In genomic region chr10:99785646-99786045, GRCh38 we compare ENCODE assay signal across 23 cellular contexts. TPM values are rescaled to one million over a fixed set of nuclear protein-coding genes. Genes with fewer than 3 reads are reported as not detected.
DNase-seq lines count a peak whose midpoint lies in the region; ATAC-seq, FAIRE-seq and TF ChIP-seq lines count a peak whose summit lies in the region.
"Had no signal": no experiment of that assay in that cellular context is flagged by ENCODE, and none has a peak within 500 bp of the region (broad histone marks: within the 10 kb centered on the region; RNA-seq: fewer than 3 reads in every experiment).

No MANE protein-coding gene starts in this region.

- peaks cover 59% of the 10 kb centered on the region for H3K4me1 Mint-ChIP-seq in Caco-2 (ENCODE audit: low read depth, unreplicated experiment)

- no peak overlapping the region for H4K8ac ChIP-seq in H1 (ENCODE audit: extremely low read depth, insufficient read depth, low read length)

- H3K27ac ChIP-seq in H1 (ENCODE audit: low read depth, low read length) (no peak overlapping the region), keratinocyte (ENCODE audit: control insufficient read depth, insufficient read depth, low read length) (peak overlapping the region; percentile 19)
- H3K27ac ChIP-seq: upper lobe of left lung had no signal

- TF ChIP-seq CTCF in Caco-2 (IDR thresholded peaks at IDR 0.05; ENCODE audit: insufficient read depth in 1 of 2, low read depth in 1 of 2, low read length in 1 of 2, severe bottlenecking in 1 of 2, unreplicated experiment in 1 of 2) (no peak), H1 (IDR thresholded peaks at IDR 0.05; ENCODE audit: control extremely low read depth in 1 of 3, insufficient read depth in 1 of 3, low read depth in 1 of 3, low read length in 3 of 3) (no peak), keratinocyte (optimal IDR thresholded peaks at IDR 0.05 in 1 of 3, IDR thresholded peaks at IDR 0.05 in 1 of 3, conservative IDR thresholded peaks at IDR 0.05 in 1 of 3; ENCODE audit: extremely low read depth in 1 of 3, insufficient read depth in 2 of 3, low read length in 3 of 3) (no peak), omental fat pad (IDR thresholded peaks at IDR 0.05) (no peak)

- intact Hi-C loops in Caco-2 (cut with micrococcal nuclease; ENCODE audit: unreplicated experiment), result no loop called here

- no peak overlapping the region for H2AFZ ChIP-seq in H1 (ENCODE audit: low read length)
- H2AFZ ChIP-seq in keratinocyte (ENCODE audit: control insufficient read depth, low read length), result no peak overlapping the region

- H3K14ac ChIP-seq in H1 (ENCODE audit: insufficient read length), result no peak overlapping the region

- H3K9me3 Mint-ChIP-seq in Caco-2 (ENCODE audit: unreplicated experiment), result no peaks in the 10 kb centered on the region
- H3K9me3 Mint-ChIP-seq: activated T-cell treated with anti-CD3 and anti-CD28 coated beads, Interleukin-2, amount 50 U/mL, for 24 hours; dendritic cell treated with granulocyte-macrophage colony-stimulating factor and Interleukin-4, amounts not matched to agents 40 ng/mL and 50 ng/mL, for 4 days; stimulated activated naive CD8-positive, alpha-beta T cell treated with anti-CD3 and anti-CD28 coated beads, Interleukin-15, Interleukin-2, amounts not matched to agents 100 ng/mL and 50 ng/mL, for 24 hours had no signal

- no peak for ATAC-seq in HG03280 (IDR thresholded peaks at IDR 0.05; ENCODE audit: unreplicated experiment)
- ATAC-seq in omental fat pad (ENCODE audit: low FRiP score), result no peak
- no peak for ATAC-seq in GM21390 (IDR thresholded peaks at IDR 0.05; ENCODE audit: unreplicated experiment)
- ATAC-seq: activated CD8-positive, alpha-beta T cell treated with anti-CD3 and anti-CD28 coated beads, Interleukin-2, amount 10 ng/mL, durations not matched to agents 7 days and 5 days; Right ventricle myocardium inferior had no signal

- H4K20me1 ChIP-seq in H1 (replicated peaks in 1 of 2; ENCODE audit: control insufficient read depth in 1 of 2, insufficient read depth in 2 of 2, low read length in 2 of 2) (no peaks in the 10 kb centered on the region), keratinocyte (ENCODE audit: control insufficient read depth, extremely low read depth, insufficient read depth, low read length) (no peaks in the 10 kb centered on the region)

- H3K9me3 ChIP-seq in Caco-2 (no peaks in the 10 kb centered on the region), H1 (ENCODE audit: insufficient read depth in 2 of 2, low read depth in 1 of 2, low read length in 1 of 2) (no peaks in the 10 kb centered on the region), keratinocyte (ENCODE audit: control insufficient read depth, low read depth, low read length) (no peaks in the 10 kb centered on the region)
- H3K9me3 ChIP-seq: upper lobe of left lung had no signal

- H3K27ac Mint-ChIP-seq in Caco-2 (ENCODE audit: unreplicated experiment), result peak overlapping the region; percentile 87
- H3K27ac Mint-ChIP-seq: activated CD8-positive, alpha-beta T cell treated with anti-CD3 and anti-CD28 coated beads, Interleukin-2, amount 10 ng/mL, durations not matched to agents 7 days and 5 days; activated T-cell treated with anti-CD3 and anti-CD28 coated beads, Interleukin-2, amount 50 U/mL, for 24 hours; dendritic cell treated with granulocyte-macrophage colony-stimulating factor and Interleukin-4, amounts not matched to agents 40 ng/mL and 50 ng/mL, for 4 days; stimulated activated naive CD8-positive, alpha-beta T cell treated with anti-CD3 and anti-CD28 coated beads, Interleukin-15, Interleukin-2, amounts not matched to agents 100 ng/mL and 50 ng/mL, for 24 hours had no signal

- H3K18ac ChIP-seq in H1 (ENCODE audit: extremely low read depth, low read length), result no peak overlapping the region

- no peaks in the 10 kb centered on the region for H3K9me1 ChIP-seq in keratinocyte (ENCODE audit: control insufficient read depth, extremely low read depth, insufficient read depth, low read length)

- peaks cover 52% of the 10 kb centered on the region for H3K36me3 Mint-ChIP-seq in Caco-2 (ENCODE audit: insufficient read depth, unreplicated experiment)

- TF ChIP-seq POLR2A in H1 (IDR thresholded peaks at IDR 0.05; ENCODE audit: control extremely low read depth in 1 of 2, low read depth in 2 of 2, low read length in 2 of 2), result no peak

- no peak overlapping the region for H4K91ac ChIP-seq in H1 (replicated peaks; ENCODE audit: insufficient read length, low read length)

- no peak for TF ChIP-seq RAD21 in Ishikawa (IDR thresholded peaks at IDR 0.05; ENCODE audit: low read depth)
- TF ChIP-seq RAD21 in H1 (IDR thresholded peaks at IDR 0.05 in 1 of 2, conservative IDR thresholded peaks at IDR 0.05 in 1 of 2; ENCODE audit: low read depth in 2 of 2, low read length in 2 of 2), result no peak

- no peaks in the 10 kb centered on the region for H3K23me2 ChIP-seq in H1 (ENCODE audit: low read depth, low read length)

- H3K36me3 ChIP-seq in Caco-2 (ENCODE audit: control insufficient read depth, insufficient read depth, low read length), result peaks cover 10% of the 10 kb centered on the region
- H3K36me3 ChIP-seq in H1 (ENCODE audit: control insufficient read depth in 2 of 4, insufficient read depth in 4 of 4, low read length in 3 of 4), result no peaks in the 10 kb centered on the region
- no peaks in the 10 kb centered on the region for H3K36me3 ChIP-seq in keratinocyte (ENCODE audit: control insufficient read depth in 2 of 2, extremely low read depth in 1 of 2, insufficient read depth in 2 of 2, low read length in 2 of 2)
- H3K36me3 ChIP-seq: HAP-1, upper lobe of left lung had no signal

- H3K4me3 ChIP-seq in Caco-2 (ENCODE audit: low read depth, low read length), result no peak overlapping the region
- no peak overlapping the region for H3K4me3 ChIP-seq in H1 (ENCODE audit: extremely low read depth in 1 of 4, insufficient read depth in 2 of 4, low read depth in 3 of 4, low read length in 4 of 4)
- H3K4me3 ChIP-seq in keratinocyte (ENCODE audit: control insufficient read depth in 2 of 3, extremely low read depth in 1 of 3, insufficient read depth in 2 of 3, low read depth in 1 of 3, low read length in 3 of 3), result no peak overlapping the region
- H3K4me3 ChIP-seq: HAP-1, upper lobe of left lung had no signal

- FAIRE-seq in H1 (lab: Jason Lieb, UNC), result peak; percentile 28
- peak; percentile 82 for FAIRE-seq in keratinocyte (lab: Jason Lieb, UNC)
- FAIRE-seq: A204.1, HTR-8/SVneo had no signal

- H3K79me2 ChIP-seq in H1 (ENCODE audit: control insufficient read depth in 1 of 2, insufficient read depth in 2 of 2, low read length in 2 of 2) (no peaks in the 10 kb centered on the region), keratinocyte (ENCODE audit: control insufficient read depth, insufficient read depth, low read length) (no peaks in the 10 kb centered on the region)

- H2BK12ac ChIP-seq in H1 (ENCODE audit: low read depth, low read length), result peak overlapping the region; percentile 7; the same call in 1 of the 2 replicates

- H3K4me1 ChIP-seq in Caco-2 (peaks cover 38% of the 10 kb centered on the region), H1 (replicated peaks in 1 of 4; ENCODE audit: control insufficient read depth in 3 of 4, insufficient read depth in 4 of 4, low read length in 3 of 4) (peaks cover 0 to 10% (median 3%) of the 10 kb centered on the region in 4 experiments; a peak in 5 of 7 replicates), keratinocyte (ENCODE audit: control insufficient read depth, extremely low read depth, insufficient read depth, low read length) (peaks cover 54% of the 10 kb centered on the region)
- H3K4me1 ChIP-seq: upper lobe of left lung had no signal

- H3K56ac ChIP-seq in H1 (replicated peaks; ENCODE audit: insufficient read length, low read depth, low read length), result no peak overlapping the region

- H2BK120ac ChIP-seq in H1 (replicated peaks; ENCODE audit: low read depth, low read length), result no peak overlapping the region

- POLR2A ChIA-PET in Caco-2 (lab: Charles Lee), result no interaction called here
- POLR2A ChIA-PET in H1 (lab: Charles Lee; ENCODE audit: partially characterized antibody), result interaction anchor here (1.0 kb wide), 1 partner anchor 17 kb away, joined by 3 read pairs; no protein-coding TSS in a partner anchor

- H3K27me3 ChIP-seq in Caco-2 (replicated peaks; ENCODE audit: control insufficient read depth, insufficient read depth, low read length) (no peaks in the 10 kb centered on the region), H1 (replicated peaks in 1 of 4; ENCODE audit: control insufficient read depth in 3 of 4, extremely low read depth in 1 of 4, insufficient read depth in 3 of 4, low read length in 3 of 4) (no peaks in the 10 kb centered on the region; a peak in 1 of 7 replicates), keratinocyte (ENCODE audit: control insufficient read depth, extremely low read depth, insufficient read depth, low read length) (no peaks in the 10 kb centered on the region)
- H3K27me3 ChIP-seq: upper lobe of left lung had no signal

- no peak overlapping the region for H3K23ac ChIP-seq in H1 (ENCODE audit: insufficient read length)

- H4K5ac ChIP-seq in H1 (ENCODE audit: insufficient read length, low read depth, low read length), result no peak overlapping the region

- H2AK5ac ChIP-seq in H1 (ENCODE audit: low read depth, low read length), result no peak overlapping the region

- H2BK5ac ChIP-seq in H1 (ENCODE audit: low read depth, low read length), result no peak overlapping the region

- peak; percentile 46 to 66 for DNase-seq in Caco-2
- DNase-seq in H1 (ENCODE audit: low read depth in 1 of 2, low spot score in 2 of 2), result peak in 1 of 2 experiments; percentile 3
- DNase-seq in keratinocyte (ENCODE audit: low read depth, low spot score), result no peak
- no peak for DNase-seq in omental fat pad (ENCODE audit: low spot score)
- no peak for DNase-seq in COLO829 (ENCODE audit: low spot score)
- DNase-seq: activated CD4-positive, CD25-positive, alpha-beta regulatory T cell treated with anti-CD3 and anti-CD28 coated beads, Interleukin-2, amount 50 U/mL, for 72 hours; activated CD8-positive, alpha-beta T cell treated with anti-CD3 and anti-CD28 coated beads, Interleukin-2, amount 10 ng/mL, durations not matched to agents 7 days and 5 days; activated T-cell treated with anti-CD3 and anti-CD28 coated beads, Interleukin-2, amount 50 U/mL, for 24 hours; Karpas-422; NCI-H1092; NCI-H187 treated with DMSO at 0.1 percent for 48 hours; retina; stimulated activated CD4-positive, alpha-beta T cell treated with anti-CD3 and anti-CD28 coated beads, Interleukin-4, amount 100 ng/mL, for 4 hours; upper lobe of left lung had no signal

- H3K9ac ChIP-seq in H1 (replicated peaks in 1 of 4; ENCODE audit: extremely low read depth in 1 of 4, low read depth in 3 of 4, low read length in 3 of 4) (no peak overlapping the region), keratinocyte (ENCODE audit: control insufficient read depth, extremely low read depth, insufficient read depth, low read length) (no peak overlapping the region)

- no peak overlapping the region for H2BK15ac ChIP-seq in H1 (ENCODE audit: low read length)

- no peaks in the 10 kb centered on the region for H3K27me3 Mint-ChIP-seq in Caco-2 (ENCODE audit: insufficient read depth, unreplicated experiment)
- H3K27me3 Mint-ChIP-seq: activated T-cell treated with anti-CD3 and anti-CD28 coated beads, Interleukin-2, amount 50 U/mL, for 24 hours; dendritic cell treated with granulocyte-macrophage colony-stimulating factor and Interleukin-4, amounts not matched to agents 40 ng/mL and 50 ng/mL, for 4 days; stimulated activated naive CD8-positive, alpha-beta T cell treated with anti-CD3 and anti-CD28 coated beads, Interleukin-15, Interleukin-2, amounts not matched to agents 100 ng/mL and 50 ng/mL, for 24 hours had no signal

- no peak overlapping the region for H2BK20ac ChIP-seq in H1 (ENCODE audit: low read length)

- TF ChIP-seq EP300 in Ishikawa (IDR thresholded peaks at IDR 0.05; ENCODE audit: borderline replicate concordance) (peak; percentile 54; the same call in 1 of the 2 replicates), H1 (IDR thresholded peaks at IDR 0.05; ENCODE audit: borderline replicate concordance in 1 of 2, low read depth in 2 of 2, low read length in 2 of 2) (no peak)

- BruUV-seq in Caco-2 (replicated peaks; lab: Mats Ljungman, UMichigan), result no TSS peak

- H3K4ac ChIP-seq in H1 (replicated peaks; ENCODE audit: insufficient read length, low read depth, low read length), result no peak overlapping the region

- 92% methylated on average over 6 of the region's 6 CpGs; no CpG with 5 or more reads in 1 of the 2 experiments for WGBS in H1 (ENCODE audit: extremely low coverage in 1 of 2, insufficient coverage in 1 of 2, insufficient read length in 1 of 2, insufficient replicate concordance in 2 of 2, low coverage in 1 of 2, low lambda C conversion rate in 2 of 2, missing lambda C conversion rate in 1 of 2), 2 experiments

- H3K4me2 ChIP-seq in H1 (ENCODE audit: insufficient read depth in 1 of 2, low read depth in 2 of 2, low read length in 2 of 2) (no peak overlapping the region), keratinocyte (ENCODE audit: control insufficient read depth, extremely low read depth, insufficient read depth, low read depth, low read length) (peak overlapping the region; percentile 49)

- peak overlapping the region; percentile 90 for H3K4me3 Mint-ChIP-seq in Caco-2 (ENCODE audit: unreplicated experiment)
- H3K4me3 Mint-ChIP-seq: activated CD8-positive, alpha-beta T cell treated with anti-CD3 and anti-CD28 coated beads, Interleukin-2, amount 10 ng/mL, durations not matched to agents 7 days and 5 days; activated T-cell treated with anti-CD3 and anti-CD28 coated beads, Interleukin-2, amount 50 U/mL, for 24 hours; dendritic cell treated with granulocyte-macrophage colony-stimulating factor and Interleukin-4, amounts not matched to agents 40 ng/mL and 50 ng/mL, for 4 days; stimulated activated naive CD8-positive, alpha-beta T cell treated with anti-CD3 and anti-CD28 coated beads, Interleukin-15, Interleukin-2, amounts not matched to agents 100 ng/mL and 50 ng/mL, for 24 hours had no signal

- H3K79me1 ChIP-seq in H1 (ENCODE audit: low read depth, low read length), result no peaks in the 10 kb centered on the region

- dilution Hi-C loops in keratinocyte (cut with MboI; ENCODE audit: extremely low pct_ligation_motif_present, low sequenced_read_pairs), result no loop called here

- CTCF ChIA-PET in Caco-2 (lab: Charles Lee), result interaction anchor here (1.4 kb wide), 1 partner anchor 53 kb away, joined by 6 read pairs; the partner anchor contains the start of gene CUTC
- CTCF ChIA-PET in H1 (lab: Charles Lee; ENCODE audit: partially characterized antibody), result interaction anchor here (0.7 to 2.9 kb wide), 5 partner anchors 9 to 53 kb away, joined by 3 to 11 read pairs (median 4); no protein-coding TSS in a partner anchor

RNA-seq across cellular contexts. Expression of gene ABCC2, which starts 3.2 kb away (rescaled TPM):
- total RNA-seq in Caco-2 (2022), result 128 and 129 TPM in 2 replicates
- total RNA-seq in H1 (2021; fragmentation: NEBNext Ultra II Directional; extraction: Animal tissue kit (Norgen Biotek cat#: 25700)), result 0.42 and 1.1 TPM in 2 replicates
- 0.44 and 0.74 TPM in 2 replicates for polyA plus RNA-seq in H1 (2011; rRNA removed)
- polyA plus RNA-seq in H1 (2011; cell fraction: cytosol; rRNA removed), result 1.2 TPM
- 1.2 TPM for polyA plus RNA-seq in H1 (2011; cell fraction: nucleus; rRNA removed)
- 0.57 to 1.0 TPM (median 0.90 TPM) in 4 replicates for polyA plus RNA-seq in H1 (2012, experiment 1 of 2)
- 0.39 TPM for polyA plus RNA-seq in H1 (2012, experiment 2 of 2)
- polyA plus RNA-seq in H1 (2013, experiment 1 of 2), result 0.39 TPM
- polyA plus RNA-seq in H1 (2013, experiment 2 of 2), result 0.46 TPM
- polyA minus RNA-seq in H1 (2011; rRNA and poly(A)+ RNA removed), result 1.1 and 1.4 TPM in 2 replicates
- 2.3 TPM for polyA minus RNA-seq in H1 (2011; cell fraction: cytosol; rRNA and poly(A)+ RNA removed)
- 2.2 TPM for polyA minus RNA-seq in H1 (2011; cell fraction: nucleus; rRNA and poly(A)+ RNA removed)
- 2.3 to 3.3 TPM (median 2.5 TPM) in 3 replicates for polyA plus RNA-seq in keratinocyte
- polyA plus RNA-seq in keratinocyte (2011; ENCODE audit: low read depth), result 2.2 TPM
- 0.71 and 1.8 TPM in 2 replicates for polyA plus RNA-seq in keratinocyte (2011; cell fraction: cytosol; rRNA removed)
- 8.4 and 8.6 TPM in 2 replicates for polyA plus RNA-seq in keratinocyte (2011; cell fraction: nucleus; rRNA removed)
- polyA plus RNA-seq in keratinocyte (2012; ENCODE audit: low replicate concordance), result 1.1 and 1.3 TPM in 2 replicates
- 2.7 to 8.1 TPM (median 7.4 TPM) in 3 replicates for polyA minus RNA-seq in keratinocyte
- 4.6 TPM for polyA minus RNA-seq in keratinocyte (2011; cell fraction: cytosol; rRNA and poly(A)+ RNA removed)
- 7.6 and 15.6 TPM in 2 replicates for polyA minus RNA-seq in keratinocyte (2011; cell fraction: nucleus; rRNA and poly(A)+ RNA removed)
- total RNA-seq in omental fat pad, result 1 to 10 TPM in 2 of 4 donors, under 1 TPM in 2; 0.84 to 9.1 (median 1.5) TPM

RNA-seq across cellular contexts. Expression of gene CUTC, which starts 53.6 kb away (rescaled TPM):
- total RNA-seq in Caco-2 (2022) (27.6 and 30.1 TPM in 2 replicates), omental fat pad (10 to 100 TPM; 29.7 to 57.5 (median 42.0) TPM)
- 25.6 and 27.2 TPM in 2 replicates for total RNA-seq in H1 (2021; fragmentation: NEBNext Ultra II Directional; extraction: Animal tissue kit (Norgen Biotek cat#: 25700))
- polyA plus RNA-seq in H1 (2011; rRNA removed) (18.3 and 25.3 TPM in 2 replicates), keratinocyte (16.7 to 29.5 TPM (median 24.3 TPM) in 3 replicates)
- polyA plus RNA-seq in H1 (2011; cell fraction: cytosol; rRNA removed), result 46.0 TPM
- 9.6 TPM for polyA plus RNA-seq in H1 (2011; cell fraction: nucleus; rRNA removed)
- polyA plus RNA-seq in H1 (2012, experiment 1 of 2), result 30.9 to 35.9 TPM (median 33.6 TPM) in 4 replicates
- polyA plus RNA-seq in H1 (2012, experiment 2 of 2), result 5.6 TPM
- 19.1 TPM for polyA plus RNA-seq in H1 (2013, experiment 1 of 2)
- polyA plus RNA-seq in H1 (2013, experiment 2 of 2), result 19.3 TPM
- polyA minus RNA-seq in H1 (2011; rRNA and poly(A)+ RNA removed), result 26.6 and 27.6 TPM in 2 replicates
- 11.4 TPM for polyA minus RNA-seq in H1 (2011; cell fraction: cytosol; rRNA and poly(A)+ RNA removed)
- 16.3 TPM for polyA minus RNA-seq in H1 (2011; cell fraction: nucleus; rRNA and poly(A)+ RNA removed)
- 17.5 TPM for polyA plus RNA-seq in keratinocyte (2011; ENCODE audit: low read depth)
- 18.6 and 22.1 TPM in 2 replicates for polyA plus RNA-seq in keratinocyte (2011; cell fraction: cytosol; rRNA removed)
- polyA plus RNA-seq in keratinocyte (2011; cell fraction: nucleus; rRNA removed), result 22.3 and 28.0 TPM in 2 replicates
- 18.6 and 25.9 TPM in 2 replicates for polyA plus RNA-seq in keratinocyte (2012; ENCODE audit: low replicate concordance)
- 10.7 to 15.8 TPM (median 11.1 TPM) in 3 replicates for polyA minus RNA-seq in keratinocyte
- 9.0 TPM for polyA minus RNA-seq in keratinocyte (2011; cell fraction: cytosol; rRNA and poly(A)+ RNA removed)
- polyA minus RNA-seq in keratinocyte (2011; cell fraction: nucleus; rRNA and poly(A)+ RNA removed), result 10.0 and 16.6 TPM in 2 replicates

RNA-seq across cellular contexts. Expression of gene COX15, which starts 53.7 kb away (rescaled TPM):
- total RNA-seq in Caco-2 (2022) (47.6 and 50.2 TPM in 2 replicates), omental fat pad (10 to 100 TPM; 16.8 to 37.7 (median 32.8) TPM)
- total RNA-seq in H1 (2021; fragmentation: NEBNext Ultra II Directional; extraction: Animal tissue kit (Norgen Biotek cat#: 25700)), result 35.9 and 36.6 TPM in 2 replicates
- polyA plus RNA-seq in H1 (2011; rRNA removed) (15.8 and 17.5 TPM in 2 replicates), keratinocyte (16.8 to 28.4 TPM (median 27.1 TPM) in 3 replicates)
- polyA plus RNA-seq in H1 (2011; cell fraction: cytosol; rRNA removed), result 19.8 TPM
- polyA plus RNA-seq in H1 (2011; cell fraction: nucleus; rRNA removed), result 16.4 TPM
- 26.0 to 30.0 TPM (median 29.3 TPM) in 4 replicates for polyA plus RNA-seq in H1 (2012, experiment 1 of 2)
- polyA plus RNA-seq in H1 (2012, experiment 2 of 2), result 13.8 TPM
- 22.8 TPM for polyA plus RNA-seq in H1 (2013, experiment 1 of 2)
- polyA plus RNA-seq in H1 (2013, experiment 2 of 2), result 20.5 TPM
- polyA minus RNA-seq in H1 (2011; rRNA and poly(A)+ RNA removed), result 21.7 and 22.3 TPM in 2 replicates
- polyA minus RNA-seq in H1 (2011; cell fraction: cytosol; rRNA and poly(A)+ RNA removed), result 13.3 TPM
- 11.9 TPM for polyA minus RNA-seq in H1 (2011; cell fraction: nucleus; rRNA and poly(A)+ RNA removed)
- polyA plus RNA-seq in keratinocyte (2011; ENCODE audit: low read depth), result 5.2 TPM
- polyA plus RNA-seq in keratinocyte (2011; cell fraction: cytosol; rRNA removed), result 16.2 and 20.0 TPM in 2 replicates
- polyA plus RNA-seq in keratinocyte (2011; cell fraction: nucleus; rRNA removed), result 21.1 and 22.9 TPM in 2 replicates
- polyA plus RNA-seq in keratinocyte (2012; ENCODE audit: low replicate concordance), result 13.9 and 25.0 TPM in 2 replicates
- polyA minus RNA-seq in keratinocyte, result 12.0 to 21.9 TPM (median 15.9 TPM) in 3 replicates
- 11.1 TPM for polyA minus RNA-seq in keratinocyte (2011; cell fraction: cytosol; rRNA and poly(A)+ RNA removed)
- 6.9 and 14.4 TPM in 2 replicates for polyA minus RNA-seq in keratinocyte (2011; cell fraction: nucleus; rRNA and poly(A)+ RNA removed)

Comparison
In these comparisons a context has a peak if more than half of its experiments do, and no peak if none do; other contexts are left out.
1. DNase-seq: peak in Caco-2 (2 of 2); none in keratinocyte (single experiment), omental fat pad (single experiment) and COLO829 (single experiment).
2. RNA of gene ABCC2, which starts 3.2 kb away (total RNA-seq): 128 to 129 TPM in Caco-2; 0.84 to 9.1 TPM in omental fat pad and 0.42 to 1.1 TPM in H1; every median in the first group is over 10 times any median in the second.